ENCODE assay signal across 25 cellular contexts in the genomic region with DNA sequence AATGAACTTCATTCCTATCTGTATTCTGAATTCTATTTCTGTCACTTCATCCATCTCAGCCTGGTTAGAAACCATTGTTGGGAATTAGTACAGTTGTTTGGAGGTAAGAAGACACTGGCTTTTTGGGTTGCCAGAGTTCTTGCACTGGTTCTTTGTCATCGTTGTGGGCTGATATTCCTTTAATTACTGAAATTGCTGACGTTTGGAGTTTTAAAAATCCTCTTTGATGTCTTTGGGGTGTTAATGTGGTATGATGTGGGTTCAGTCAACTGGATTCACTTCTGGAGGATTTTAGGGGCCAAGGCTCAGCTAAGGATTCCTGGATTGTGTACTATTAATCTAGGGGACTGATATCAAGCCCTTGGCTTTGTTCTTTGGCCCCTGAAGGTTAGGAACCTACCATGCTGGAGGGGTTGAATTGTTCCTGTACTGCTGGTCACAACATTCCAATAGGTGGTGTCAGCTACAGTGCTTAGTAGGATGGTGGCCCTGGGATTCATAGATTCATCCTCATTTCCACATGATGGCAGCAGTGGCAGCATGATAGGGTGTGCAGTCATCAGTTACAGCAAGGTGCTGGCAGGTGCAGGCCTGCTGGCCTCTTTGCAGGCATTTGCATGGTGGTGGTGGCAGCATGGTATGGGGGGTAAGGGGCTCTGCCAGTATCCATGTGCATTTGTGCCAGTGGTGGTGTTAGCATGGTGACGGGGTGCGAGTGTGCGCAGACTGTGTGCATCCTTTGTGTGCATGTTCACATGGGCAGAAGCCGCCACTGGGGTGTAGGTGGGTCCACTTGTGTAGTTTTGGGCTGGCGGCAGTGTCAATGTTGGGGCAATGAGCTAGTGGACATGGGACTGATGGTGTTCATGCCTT.
DNase-seq lines count a peak whose midpoint lies in the region; ATAC-seq, FAIRE-seq and TF ChIP-seq lines count a peak whose summit lies in the region.
"Had no signal": no experiment of that assay in that cellular context is flagged by ENCODE, and none has a peak within 500 bp of the region (broad histone marks: within the 10 kb centered on the region; RNA-seq: fewer than 3 reads in every experiment).

No MANE protein-coding gene starts in this region.

- WGBS in IMR-90 (ENCODE audit: extremely low coverage in 2 of 2, insufficient read length in 1 of 2), 2 experiments: 87% methylated on average over 5 of the region's 7 CpGs; no CpG with 5 or more reads in 1 of the 2 experiments
- 85% methylated on average over 5 to 7 of the region's 7 CpGs for WGBS in esophagus squamous epithelium, 2 donors

- H2AK9ac ChIP-seq in IMR-90 (replicated peaks; ENCODE audit: low read depth, low read length, poor library complexity): no peak overlapping the region

- H3K9me3 ChIP-seq in IMR-90 (ENCODE audit: control insufficient read depth, insufficient read depth, low read length) (peaks cover 2% of the 10 kb centered on the region; the same call in 1 of the 2 replicates), OCI-LY3 (ENCODE audit: insufficient read depth, low read length) (no peaks in the 10 kb centered on the region), kidney (ENCODE audit: control insufficient read depth in 1 of 2, low read length in 2 of 2) (no peaks in the 10 kb centered on the region), esophagus squamous epithelium (no peaks in the 10 kb centered on the region)
- H3K9me3 ChIP-seq: HAP-1, SJSA1 had no signal

- ATAC-seq in IMR-90 (ENCODE audit: low read depth): no peak
- ATAC-seq: GM23338 had no signal

- H4K20me1 ChIP-seq in IMR-90 (ENCODE audit: insufficient read depth, low read length) (no peaks in the 10 kb centered on the region), OCI-LY3 (ENCODE audit: insufficient read depth, low read length) (no peaks in the 10 kb centered on the region)

- H3K4me3 ChIP-seq in IMR-90 (ENCODE audit: insufficient read depth, low read depth, low read length) (no peak overlapping the region), OCI-LY3 (ENCODE audit: low read length) (no peak overlapping the region), kidney (ENCODE audit: low read length in 2 of 2) (no peak overlapping the region), esophagus squamous epithelium (no peak overlapping the region)
- H3K4me3 ChIP-seq: GM23338, HAP-1, PC-9, SJSA1 had no signal

- H3K36me3 ChIP-seq in IMR-90 (ENCODE audit: control insufficient read depth, insufficient read depth, low read length): no peaks in the 10 kb centered on the region
- no peaks in the 10 kb centered on the region for H3K36me3 ChIP-seq in OCI-LY3 (replicated peaks; ENCODE audit: low read depth, low read length)
- H3K36me3 ChIP-seq in kidney (ENCODE audit: control insufficient read depth in 1 of 2, insufficient read depth in 2 of 2, low read length in 2 of 2): no peaks in the 10 kb centered on the region
- no peaks in the 10 kb centered on the region for H3K36me3 ChIP-seq in esophagus squamous epithelium
- H3K36me3 ChIP-seq: HAP-1, SJSA1 had no signal

- H2BK20ac ChIP-seq in IMR-90 (ENCODE audit: low read depth, low read length): no peak overlapping the region

- H3K27me3 ChIP-seq in IMR-90 (ENCODE audit: control insufficient read depth, insufficient read depth, low read length) (no peaks in the 10 kb centered on the region), OCI-LY3 (ENCODE audit: low read depth, low read length) (no peaks in the 10 kb centered on the region), esophagus squamous epithelium (no peaks in the 10 kb centered on the region)
- H3K27me3 ChIP-seq: SJSA1 had no signal

- CTCF ChIA-PET in IMR-90 (lab: Yijun Ruan, JAX): no interaction called here

- dilution Hi-C loops in IMR-90 (cut with HindIII; ENCODE audit: low sequenced_read_pairs, unreplicated experiment): no loop called here

- H3K9ac ChIP-seq in IMR-90 (ENCODE audit: low read depth, low read length) (no peak overlapping the region), OCI-LY3 (ENCODE audit: low read length) (no peak overlapping the region), kidney (ENCODE audit: low read length in 2 of 2) (no peak overlapping the region)
- H3K9ac ChIP-seq: KMS-11 had no signal

- no peaks in the 10 kb centered on the region for H3K4me1 ChIP-seq in IMR-90 (ENCODE audit: control insufficient read depth, insufficient read depth, low read length)
- H3K4me1 ChIP-seq in OCI-LY3 (ENCODE audit: low read length): no peaks in the 10 kb centered on the region
- no peaks in the 10 kb centered on the region for H3K4me1 ChIP-seq in kidney (ENCODE audit: control insufficient read depth in 1 of 2, insufficient read depth in 1 of 2, low read depth in 1 of 2, low read length in 2 of 2)
- H3K4me1 ChIP-seq in esophagus squamous epithelium: no peaks in the 10 kb centered on the region
- H3K4me1 ChIP-seq: HAP-1, SJSA1 had no signal

- DNase-seq in IMR-90 (no peak), kidney (peak; percentile 46), AML-193 (lab: John Stamatoyannopoulos, UW) (no peak), esophagus squamous epithelium (lab: John Stamatoyannopoulos, UW) (no peak), NAMALWA (ENCODE audit: low spot score) (no peak), D341Med (ENCODE audit: low spot score) (no peak)
- DNase-seq: HFFc6; NCI-H1092 treated with DMSO at 0.1 percent for 48 hours; NCI-H146; NCI-H1930; NCI-H446 treated with DMSO at 0.1 percent for 48 hours; NCI-H526; NCI-H82; NK-92 treated with Interleukin-12 subunit alpha and Interleukin-12 subunit beta, amount 100 ng/mL, for 24 hours; PC-9; Right ventricle myocardium superior; RPMI8226 had no signal

- POLR2A ChIA-PET in IMR-90 (lab: Charles Lee; ENCODE audit: unreplicated experiment): no interaction called here

- H3K56ac ChIP-seq in IMR-90 (ENCODE audit: extremely low read depth, insufficient read depth, low read length): no peak overlapping the region

- H2BK5ac ChIP-seq in IMR-90 (ENCODE audit: low read depth, low read length, poor library complexity, severe bottlenecking): no peak overlapping the region

- no peak for TF ChIP-seq CTCF in IMR-90 (conservative IDR thresholded peaks at IDR 0.05; ENCODE audit: low read depth, low read length)
- peak; percentile 17; the same call in 1 of the 2 replicates for TF ChIP-seq CTCF in OCI-LY3 (IDR thresholded peaks at IDR 0.05; ENCODE audit: low read depth, low read length)
- TF ChIP-seq CTCF in kidney (IDR thresholded peaks at IDR 0.05; ENCODE audit: borderline replicate concordance, extremely low read depth, insufficient read depth): no peak
- TF ChIP-seq CTCF in esophagus squamous epithelium (IDR thresholded peaks at IDR 0.05): no peak

- H2BK15ac ChIP-seq in IMR-90 (ENCODE audit: low read depth, low read length): no peak overlapping the region

- TF ChIP-seq POLR2A in IMR-90 (IDR thresholded peaks at IDR 0.05; ENCODE audit: low read depth, low read length) (no peak), esophagus squamous epithelium (IDR thresholded peaks at IDR 0.05) (no peak)

- H3K14ac ChIP-seq in IMR-90 (replicated peaks; ENCODE audit: low read depth, low read length): no peak overlapping the region

- BruUV-seq in IMR-90 (replicated peaks; lab: Mats Ljungman, UMichigan): no TSS peak

- in situ Hi-C loops in IMR-90 (cut with MboI; ENCODE audit: low sequenced_read_pairs): no loop called here

- no peak overlapping the region for H4K8ac ChIP-seq in IMR-90 (ENCODE audit: low read depth in 2 of 2, low read length in 2 of 2)

- no peaks in the 10 kb centered on the region for H3K9me1 ChIP-seq in IMR-90 (ENCODE audit: insufficient read depth, low read length)

- H3K27ac ChIP-seq in IMR-90 (ENCODE audit: insufficient read depth, low read length) (no peak overlapping the region), OCI-LY3 (ENCODE audit: low read length) (no peak overlapping the region), kidney (ENCODE audit: low read depth in 2 of 2, low read length in 2 of 2) (no peak overlapping the region), esophagus squamous epithelium (no peak overlapping the region)
- H3K27ac ChIP-seq: KMS-11, PC-9, SJSA1 had no signal

- H4K91ac ChIP-seq in IMR-90 (ENCODE audit: insufficient read depth, low read depth, low read length): no peak overlapping the region

- no peak overlapping the region for H2BK120ac ChIP-seq in IMR-90 (ENCODE audit: low read depth, low read length)

- H3K4me2 ChIP-seq in IMR-90 (ENCODE audit: low read depth, low read length): no peak overlapping the region
- H3K4me2 ChIP-seq in OCI-LY3 (ENCODE audit: low read length): no peak overlapping the region
- H3K4me2 ChIP-seq: GM23338, KMS-11, PC-9 had no signal

- H2AFZ ChIP-seq in IMR-90 (replicated peaks; ENCODE audit: low read length, poor library complexity): no peak overlapping the region
- H2AFZ ChIP-seq in OCI-LY3 (ENCODE audit: low read depth, low read length): no peak overlapping the region
- H2AFZ ChIP-seq: GM23338, PC-9 had no signal

- H3K4ac ChIP-seq in IMR-90 (ENCODE audit: low read depth, low read length): no peak overlapping the region

- no peak overlapping the region for H2AK5ac ChIP-seq in IMR-90 (ENCODE audit: low read depth, low read length)

- intact Hi-C loops in IMR-90 (cut with micrococcal nuclease) (no loop called here), kidney (cut with DNase I) (no loop called here), esophagus squamous epithelium (cut with DNase I) (no loop called here)

- H3K79me2 ChIP-seq in OCI-LY3 (ENCODE audit: low read length): no peaks in the 10 kb centered on the region

- no peak overlapping the region for H4K5ac ChIP-seq in IMR-90 (ENCODE audit: low read depth, low read length)

- no peak overlapping the region for H3K23ac ChIP-seq in IMR-90 (ENCODE audit: low read depth, low read length)

- no peak for FAIRE-seq in kidney (lab: Jason Lieb, UNC)
- FAIRE-seq: D721Med, G401.6, HTR-8/SVneo had no signal

- no peak for TF ChIP-seq RAD21 in IMR-90 (IDR thresholded peaks at IDR 0.05; ENCODE audit: low read length)

- no peaks in the 10 kb centered on the region for H3K79me1 ChIP-seq in IMR-90 (ENCODE audit: low read depth in 1 of 2, low read length in 2 of 2)

- H3K18ac ChIP-seq in IMR-90 (ENCODE audit: low read depth, low read length): no peak overlapping the region

TF ChIP-seq in IMR-90, 13 proteins besides CTCF, POLR2A, EP300 and RAD21:
- no peak for TF ChIP-seq CHD1 (IDR thresholded peaks at IDR 0.05; ENCODE audit: low read depth, low read length)
- peak; percentile 75 for TF ChIP-seq MAFK (IDR thresholded peaks at IDR 0.05; ENCODE audit: low read depth, low read length)
